In genomic region chr18:46429130-46429529, GRCh38 we compare ENCODE assay signal across 25 cellular contexts.
A peak's percentile ranks its signal among the peaks of the same experiment; 100 is the strongest.
DNase-seq lines count a peak whose midpoint lies in the region; ATAC-seq, FAIRE-seq and TF ChIP-seq lines count a peak whose summit lies in the region.
"Had no signal": no experiment of that assay in that cellular context is flagged by ENCODE, and none has a peak within 500 bp of the region (broad histone marks: within the 10 kb centered on the region; RNA-seq: fewer than 3 reads in every experiment).

No MANE protein-coding gene starts in this region.

- H4K20me1 ChIP-seq in HepG2 (ENCODE audit: insufficient read depth, low read length) = no peaks in the 10 kb centered on the region

- no peak overlapping the region for H3K4me3 Mint-ChIP-seq in central memory CD8-positive, alpha-beta T cell
- H3K4me3 Mint-ChIP-seq in activated T-cell treated with anti-CD3 and anti-CD28 coated beads, Interleukin-2, amount 50 U/mL, for 24 hours = no peak overlapping the region
- H3K4me3 Mint-ChIP-seq: B cell; CD4-positive, alpha-beta T cell; CD8-positive, alpha-beta T cell had no signal

- H3K9me3 Mint-ChIP-seq in central memory CD8-positive, alpha-beta T cell = no peaks in the 10 kb centered on the region
- H3K9me3 Mint-ChIP-seq in activated T-cell treated with anti-CD3 and anti-CD28 coated beads, Interleukin-2, amount 50 U/mL, for 24 hours = no peaks in the 10 kb centered on the region
- H3K9me3 Mint-ChIP-seq: CD4-positive, alpha-beta T cell; CD8-positive, alpha-beta T cell had no signal

- TF ChIP-seq POLR2A in HepG2 (IDR thresholded peaks at IDR 0.05; ENCODE audit: insufficient read depth in 1 of 2, low read depth in 2 of 2, low read length in 2 of 2) (no peak), right lobe of liver (IDR thresholded peaks at IDR 0.05) (no peak)

- H3K9ac ChIP-seq in liver (ENCODE audit: low read depth in 1 of 2, low read length in 2 of 2) (no peak overlapping the region), HepG2 (ENCODE audit: insufficient read depth, low read depth, low read length) (no peak overlapping the region)
- H3K9ac ChIP-seq: BLaER1 treated with 17β-estradiol and CSF1 and Interleukin-3, amounts not matched to agents 10 nM and 100 nM had no signal

- H3K27me3 ChIP-seq in liver (ENCODE audit: control insufficient read depth in 4 of 4, insufficient read depth in 4 of 4, low read length in 3 of 4) (no peaks in the 10 kb centered on the region), HepG2 (ENCODE audit: control insufficient read depth in 1 of 2, insufficient read depth in 2 of 2, low read length in 2 of 2) (peaks cover 0 to 18% of the 10 kb centered on the region in 2 experiments), right lobe of liver (no peaks in the 10 kb centered on the region)
- H3K27me3 ChIP-seq: BLaER1 treated with 17β-estradiol and CSF1 and Interleukin-3, amounts not matched to agents 10 nM and 100 nM had no signal

- H3K9me3 ChIP-seq in liver (ENCODE audit: control insufficient read depth in 4 of 4, low read length in 3 of 4) = no peaks in the 10 kb centered on the region
- H3K9me3 ChIP-seq in HepG2 (ENCODE audit: low read length) = no peaks in the 10 kb centered on the region
- H3K9me3 ChIP-seq in right lobe of liver = no peaks in the 10 kb centered on the region
- H3K9me3 ChIP-seq: A549; BLaER1 treated with 17β-estradiol and CSF1 and Interleukin-3, amounts not matched to agents 10 nM and 100 nM; Caco-2 had no signal

- TF ChIP-seq CTCF in liver (IDR thresholded peaks at IDR 0.05; ENCODE audit: low read depth, low read length, missing input control) = no peak
- no peak for TF ChIP-seq CTCF in HepG2 (CRISPR knock-in tag; IDR thresholded peaks at IDR 0.05)
- no peak for TF ChIP-seq CTCF in right lobe of liver (IDR thresholded peaks at IDR 0.05)

- H3K27ac ChIP-seq in liver (ENCODE audit: low read depth in 1 of 2, low read length in 2 of 2) = no peak overlapping the region
- no peak overlapping the region for H3K27ac ChIP-seq in HepG2 (ENCODE audit: extremely low read length, insufficient read depth, low read length)
- no peak overlapping the region for H3K27ac ChIP-seq in right lobe of liver
- H3K27ac ChIP-seq: 22Rv1; A549; BLaER1 treated with 17β-estradiol and CSF1 and Interleukin-3, amounts not matched to agents 10 nM and 100 nM; C4-2B had no signal

- peaks cover 4 to 15% (median 7%) of the 10 kb centered on the region in 4 donors for H3K4me1 ChIP-seq in liver (ENCODE audit: control insufficient read depth in 4 of 4, insufficient read depth in 4 of 4, low read length in 3 of 4)
- no peaks in the 10 kb centered on the region for H3K4me1 ChIP-seq in HepG2 (ENCODE audit: insufficient read depth, low read length)
- H3K4me1 ChIP-seq in right lobe of liver = peaks cover 0 to 21% (median 7%) of the 10 kb centered on the region in 4 donors
- H3K4me1 ChIP-seq: A549, Caco-2 had no signal

- WGBS in liver = 42% methylated on average over 4 of the region's 4 CpGs
- WGBS in HepG2 (ENCODE audit: low lambda C conversion rate) = 47% methylated on average over 4 of the region's 4 CpGs
- 47% methylated on average over 4 of the region's 4 CpGs for WGBS in right lobe of liver (ENCODE audit: insufficient coverage, low coverage, low lambda C conversion rate, missing lambda C conversion rate)

- no peak overlapping the region for H2AFZ ChIP-seq in HepG2 (ENCODE audit: low read length)

- DNase-seq in HepG2 (ENCODE audit: low spot score) (no peak), right lobe of liver (no peak), DMS 273 treated with DMSO at 0.1 percent for 48 hours (lab: John Stamatoyannopoulos, UW) (no peak)
- DNase-seq in central memory CD8-positive, alpha-beta T cell (ENCODE audit: low spot score in 2 of 2) = no peak
- DNase-seq in activated T-cell treated with anti-CD3 and anti-CD28 coated beads, Interleukin-2, amount 50 U/mL, for 24 hours = no peak
- DNase-seq: AML-193; Caco-2; Calu3; CD4-positive, alpha-beta T cell; CD8-positive, alpha-beta T cell; DMS153; DMS53; DMS79; DND-41; EL; GDM1 had no signal

- peak overlapping the region; percentile 11 for H3K27ac Mint-ChIP-seq in central memory CD8-positive, alpha-beta T cell (ENCODE audit: low read depth)
- no peak overlapping the region for H3K27ac Mint-ChIP-seq in activated T-cell treated with anti-CD3 and anti-CD28 coated beads, Interleukin-2, amount 50 U/mL, for 24 hours
- H3K27ac Mint-ChIP-seq: B cell; CD4-positive, alpha-beta T cell; CD8-positive, alpha-beta T cell had no signal

- intact Hi-C loops in HepG2 (cut with micrococcal nuclease; ENCODE audit: unreplicated experiment) = no loop called here
- intact Hi-C loops in right lobe of liver (cut with DNase I) = no loop called here

- H3K4me3 ChIP-seq in liver (ENCODE audit: low read depth in 1 of 3, low read length in 3 of 3) = no peak overlapping the region
- no peak overlapping the region for H3K4me3 ChIP-seq in HepG2 (replicated peaks in 1 of 3; ENCODE audit: insufficient read depth in 1 of 3, low read depth in 2 of 3, low read length in 3 of 3)
- H3K4me3 ChIP-seq in right lobe of liver = no peak overlapping the region
- H3K4me3 ChIP-seq: A549; BLaER1 treated with 17β-estradiol and CSF1 and Interleukin-3, amounts not matched to agents 10 nM and 100 nM had no signal

- TF ChIP-seq RAD21 in liver (IDR thresholded peaks at IDR 0.05) = no peak
- no peak for TF ChIP-seq RAD21 in HepG2 (CRISPR knock-in tag; IDR thresholded peaks at IDR 0.05)

- no peaks in the 10 kb centered on the region for H3K36me3 ChIP-seq in liver (ENCODE audit: control insufficient read depth in 4 of 4, insufficient read depth in 3 of 4, low read depth in 1 of 4, low read length in 3 of 4)
- H3K36me3 ChIP-seq in HepG2 (replicated peaks in 1 of 2; ENCODE audit: control insufficient read depth in 1 of 2, insufficient read depth in 2 of 2, low read length in 2 of 2) = no peaks in the 10 kb centered on the region
- H3K36me3 ChIP-seq in right lobe of liver = no peaks in the 10 kb centered on the region

- no peaks in the 10 kb centered on the region for H3K4me1 Mint-ChIP-seq in central memory CD8-positive, alpha-beta T cell
- H3K4me1 Mint-ChIP-seq in activated T-cell treated with anti-CD3 and anti-CD28 coated beads, Interleukin-2, amount 50 U/mL, for 24 hours (ENCODE audit: low read depth) = no peaks in the 10 kb centered on the region
- H3K4me1 Mint-ChIP-seq: B cell had no signal

- H3K79me2 ChIP-seq in HepG2 (ENCODE audit: insufficient read depth, low read length) = no peaks in the 10 kb centered on the region

- no TSS peak for BruUV-seq in HepG2 (replicated peaks; lab: Mats Ljungman, UMichigan)

- no peaks in the 10 kb centered on the region for H3K36me3 Mint-ChIP-seq in central memory CD8-positive, alpha-beta T cell (ENCODE audit: insufficient read depth)
- H3K36me3 Mint-ChIP-seq in activated T-cell treated with anti-CD3 and anti-CD28 coated beads, Interleukin-2, amount 50 U/mL, for 24 hours (ENCODE audit: low read depth) = no peaks in the 10 kb centered on the region
- H3K36me3 Mint-ChIP-seq: CD8-positive, alpha-beta T cell had no signal

- no peak for FAIRE-seq in HepG2 (lab: Jason Lieb, UNC)
- FAIRE-seq: A549, D721Med, GM12891 had no signal

- H3K4me2 ChIP-seq in HepG2 (ENCODE audit: low read depth, low read length) = no peak overlapping the region
- H3K4me2 ChIP-seq: A549; BLaER1 treated with 17β-estradiol and CSF1 and Interleukin-3, amounts not matched to agents 10 nM and 100 nM had no signal

- in situ Hi-C loops in HepG2 (cut with HindIII; ENCODE audit: extremely low pct_ligation_motif_present, low pct_unique_long_range_greater_than_20kb) = no loop called here

- ATAC-seq in HepG2 (no peak), right lobe of liver (peak in 3 of 4 donors; percentile 28 to 69 (median 60)), GM18519 (IDR thresholded peaks at IDR 0.05; ENCODE audit: low FRiP score, unreplicated experiment) (no peak)
- no peak for ATAC-seq in central memory CD8-positive, alpha-beta T cell (replicated peaks; ENCODE audit: extremely low read depth, poor library complexity, severe bottlenecking)
- ATAC-seq: A549; CD8-positive, alpha-beta T cell had no signal

- POLR2A ChIA-PET in HepG2 (lab: Yijun Ruan, JAX) = no interaction called here

- H3K27me3 Mint-ChIP-seq in central memory CD8-positive, alpha-beta T cell = peaks cover 47% of the 10 kb centered on the region
- H3K27me3 Mint-ChIP-seq in activated T-cell treated with anti-CD3 and anti-CD28 coated beads, Interleukin-2, amount 50 U/mL, for 24 hours = peaks cover 9% of the 10 kb centered on the region

- CTCF ChIA-PET in HepG2 (lab: Yijun Ruan, JAX; ENCODE audit: low intra/inter-chr PET ratio, low total read pairs) = no interaction called here

- no peak for TF ChIP-seq EP300 in HepG2 (IDR thresholded peaks at IDR 0.05; ENCODE audit: low read depth in 2 of 2, low read length in 2 of 2)
- TF ChIP-seq EP300 in HepG2 (CRISPR knock-in tag; IDR thresholded peaks at IDR 0.05; ENCODE audit: borderline replicate concordance) = no peak

TF ChIP-seq in liver, 16 proteins besides CTCF, POLR2A, EP300 and RAD21:
- TF ChIP-seq NR2F2 (IDR thresholded peaks at IDR 0.05) (no peak), HNF4A (conservative IDR thresholded peaks at IDR 0.05) (peak; percentile 27 to 43)

TF ChIP-seq in HepG2, 621 proteins besides CTCF, POLR2A, EP300 and RAD21 (continues in another document):
- TF ChIP-seq ELF4 (CRISPR knock-in tag; IDR thresholded peaks at IDR 0.05; ENCODE audit: borderline replicate concordance) = no peak

Comparison
In these comparisons a context has a peak if more than half of its experiments do, and no peak if none do; other contexts are left out.
1. ATAC-seq: peak in right lobe of liver (3 of 4); none in HepG2 (single experiment), central memory CD8-positive, alpha-beta T cell (single experiment) and GM18519 (single experiment).